In the genomic region with DNA sequence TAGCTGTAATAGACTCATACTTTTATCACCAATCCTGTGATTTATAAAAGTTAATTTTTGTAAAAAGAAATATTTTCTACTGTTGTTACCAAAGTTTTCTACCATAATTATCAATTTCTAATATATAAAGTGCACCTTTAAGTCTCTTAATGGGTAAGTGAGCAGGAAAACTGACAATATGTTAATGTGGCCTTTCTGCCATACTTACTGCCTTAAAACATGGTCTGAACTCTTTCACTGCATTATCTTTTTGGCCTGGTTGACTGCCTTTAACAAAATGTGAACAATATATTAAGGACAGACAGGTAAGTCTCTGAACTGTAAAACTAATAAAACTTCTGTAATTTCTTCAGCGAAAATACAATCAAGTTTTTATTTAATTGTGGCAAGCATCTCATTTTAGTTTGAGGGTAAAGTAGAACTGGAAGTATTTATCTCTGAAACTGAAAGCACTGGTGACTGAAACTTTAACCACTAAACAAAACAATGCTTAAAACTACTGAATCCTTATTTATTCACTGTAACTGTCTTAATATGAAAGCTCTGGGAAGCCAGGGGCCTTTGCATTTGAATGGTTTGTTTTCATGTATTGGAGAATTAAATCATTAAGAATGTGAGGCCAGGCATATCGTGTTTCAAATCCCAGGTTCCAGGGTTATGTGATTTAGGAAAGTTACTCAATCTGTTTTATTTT, we compare ENCODE assay signal across 17 cellular contexts.
A peak's percentile ranks its signal among the peaks of the same experiment; 100 is the strongest.
DNase-seq lines count a peak whose midpoint lies in the region; ATAC-seq, FAIRE-seq and TF ChIP-seq lines count a peak whose summit lies in the region.
"Had no signal": no experiment of that assay in that cellular context is flagged by ENCODE, and none has a peak within 500 bp of the region (broad histone marks: within the 10 kb centered on the region; RNA-seq: fewer than 3 reads in every experiment).

No MANE protein-coding gene starts in this region.

- no peaks in the 10 kb centered on the region for H3K79me2 ChIP-seq in GM12878 (ENCODE audit: control insufficient read depth, insufficient read depth, low read length)

- RAD21 ChIA-PET in GM12878 (lab: Charles Lee; ENCODE audit: unreplicated experiment) = no interaction called here

- peak; percentile 68 for ATAC-seq in GM18498 (IDR thresholded peaks at IDR 0.05; ENCODE audit: unreplicated experiment)
- peak; percentile 51 for ATAC-seq in GM21360 (IDR thresholded peaks at IDR 0.05; ENCODE audit: unreplicated experiment)
- peak; percentile 56 for ATAC-seq in HG03159 (IDR thresholded peaks at IDR 0.05; ENCODE audit: unreplicated experiment)
- peak; percentile 57; the same call in 2 of the 3 replicates for ATAC-seq in GM12878
- no peak for ATAC-seq in pancreas
- ATAC-seq in WTC11 = no peak
- ATAC-seq: HepG2 had no signal

- POLR2A ChIA-PET in GM12878 (lab: Charles Lee) (no interaction called here), WTC11 (lab: Charles Lee) (no interaction called here)

- H3K36me3 ChIP-seq in GM12878 (ENCODE audit: control insufficient read depth in 2 of 2, insufficient read depth in 2 of 2, low read length in 1 of 2) (no peaks in the 10 kb centered on the region), pancreas (no peaks in the 10 kb centered on the region)

- H3K4me1 ChIP-seq in GM12878 (ENCODE audit: control insufficient read depth, insufficient read depth, low read length) (no peaks in the 10 kb centered on the region), pancreas (no peaks in the 10 kb centered on the region)

- no peak overlapping the region for H3K27ac ChIP-seq in GM12878 (ENCODE audit: control insufficient read depth, insufficient read depth)
- H3K27ac ChIP-seq in pancreas = no peak overlapping the region

- intact Hi-C loops in GM12878 (cut with micrococcal nuclease; ENCODE audit: unreplicated experiment) (no loop called here), pancreas (cut with DNase I) (no loop called here)

- H3K27me3 ChIP-seq in GM12878 (replicated peaks in 1 of 2; ENCODE audit: control insufficient read depth in 2 of 2, insufficient read depth in 2 of 2, low read length in 1 of 2) = no peaks in the 10 kb centered on the region
- H3K27me3 ChIP-seq in pancreas = no peaks in the 10 kb centered on the region

- CTCF ChIA-PET in GM12878 (lab: Yijun Ruan, JAX) = no interaction called here
- CTCF ChIA-PET in WTC11 (lab: Charles Lee) = no interaction called here

- H3K9ac ChIP-seq in GM12878 (ENCODE audit: control insufficient read depth, insufficient read depth, low read length) = no peak overlapping the region

- no peak overlapping the region for H3K4me3 Mint-ChIP-seq in WTC11
- H3K4me3 Mint-ChIP-seq: CD4-positive, CD25-positive, alpha-beta regulatory T cell; H9 had no signal

- no peak overlapping the region for H3K4me3 ChIP-seq in GM12878
- H3K4me3 ChIP-seq in pancreas = no peak overlapping the region

- no peaks in the 10 kb centered on the region for H3K9me3 ChIP-seq in GM12878 (replicated peaks; ENCODE audit: control insufficient read depth, insufficient read depth, low read length)
- H3K9me3 ChIP-seq in pancreas = no peaks in the 10 kb centered on the region

- no peaks in the 10 kb centered on the region for H4K20me1 ChIP-seq in GM12878 (ENCODE audit: control insufficient read depth, insufficient read depth)

- BruUV-seq in GM12878 (replicated peaks; lab: Mats Ljungman, UMichigan) = no TSS peak

- WGBS in GM12878 (ENCODE audit: insufficient coverage, insufficient replicate concordance, low lambda C conversion rate, missing lambda C conversion rate) = 20% methylated on average over 2 of the region's 2 CpGs
- WGBS in pancreas, 2 donors = 56 to 67% methylated on average over 2 of the region's 2 CpGs

- TF ChIP-seq POLR2A in GM12878 (IDR thresholded peaks at IDR 0.05; ENCODE audit: low read depth, low read length) = no peak

- no peak overlapping the region for H2AFZ ChIP-seq in GM12878 (ENCODE audit: control insufficient read depth, low read depth, low read length)

- H3K4me2 ChIP-seq in GM12878 (ENCODE audit: control insufficient read depth, insufficient read depth) = no peak overlapping the region

- DNase-seq in GM12878 (ENCODE audit: low read depth, low spot score) (no peak), pancreas (no peak), COLO829 (ENCODE audit: low spot score) (no peak), NAMALWA (ENCODE audit: low spot score) (no peak), WTC11 (ENCODE audit: low spot score) (no peak)
- DNase-seq: Calu3; CD4-positive, CD25-positive, alpha-beta regulatory T cell; DMS79; H9; NCI-H1417 treated with DMSO at 0.1 percent for 48 hours; NCI-H2029; NCI-H510A; T-helper 9 cell had no signal

- peaks cover 49% of the 10 kb centered on the region for H3K9me3 Mint-ChIP-seq in WTC11

- no peak for TF ChIP-seq EP300 in GM12878 (IDR thresholded peaks at IDR 0.05; ENCODE audit: borderline replicate concordance in 1 of 2, control insufficient read depth in 1 of 2, low read depth in 2 of 2, low read length in 2 of 2)

- in situ Hi-C loops in GM12878 (cut with MboI) = no loop called here

- no peak for TF ChIP-seq RAD21 in GM12878 (IDR thresholded peaks at IDR 0.05; ENCODE audit: insufficient read depth, low read depth, low read length)

- no peak for TF ChIP-seq CTCF in GM12878 (IDR thresholded peaks at IDR 0.05 in 2 of 3, conservative IDR thresholded peaks at IDR 0.05 in 1 of 3; ENCODE audit: control insufficient read depth in 2 of 3, extremely low read depth in 1 of 3, insufficient read depth in 1 of 3, low read depth in 3 of 3, low read length in 3 of 3)
- TF ChIP-seq CTCF in pancreas (IDR thresholded peaks at IDR 0.05) = no peak
- TF ChIP-seq CTCF in WTC11 (IDR thresholded peaks at IDR 0.05) = no peak

- H3K27me3 Mint-ChIP-seq in WTC11 (ENCODE audit: low read depth) = no peaks in the 10 kb centered on the region
- H3K27me3 Mint-ChIP-seq: CD4-positive, CD25-positive, alpha-beta regulatory T cell had no signal

- H3K27ac Mint-ChIP-seq in WTC11 = no peak overlapping the region

- H3K4me1 Mint-ChIP-seq in WTC11 = no peaks in the 10 kb centered on the region
- H3K4me1 Mint-ChIP-seq: CD4-positive, CD25-positive, alpha-beta regulatory T cell had no signal

- H3K36me3 Mint-ChIP-seq in WTC11 = peaks cover 42% of the 10 kb centered on the region
- H3K36me3 Mint-ChIP-seq: CD4-positive, CD25-positive, alpha-beta regulatory T cell had no signal

- FAIRE-seq in GM12878 (lab: Jason Lieb, UNC) (no peak), pancreas (lab: Jason Lieb, UNC) (no peak)
- FAIRE-seq: HepG2 had no signal

- SMC1A ChIA-PET in GM12878 (lab: Charles Lee; ENCODE audit: uncharacterized antibody, unreplicated experiment) = interaction anchor here (0.6 kb wide), 1 partner anchor 55 kb away, joined by 3 read pairs; no protein-coding TSS in a partner anchor

TF ChIP-seq in GM12878, 131 proteins besides CTCF, POLR2A, EP300 and RAD21:
- TF ChIP-seq BCL11A (IDR thresholded peaks at IDR 0.05; ENCODE audit: low read depth, low read length) (no peak), RUNX3 (IDR thresholded peaks at IDR 0.05; ENCODE audit: low read length) (peak; percentile 25; the same call in 1 of the 2 replicates)

TF ChIP-seq in WTC11, 78 proteins besides CTCF, POLR2A, EP300 and RAD21 (continues in another document):
- TF ChIP-seq, protein P1, sequence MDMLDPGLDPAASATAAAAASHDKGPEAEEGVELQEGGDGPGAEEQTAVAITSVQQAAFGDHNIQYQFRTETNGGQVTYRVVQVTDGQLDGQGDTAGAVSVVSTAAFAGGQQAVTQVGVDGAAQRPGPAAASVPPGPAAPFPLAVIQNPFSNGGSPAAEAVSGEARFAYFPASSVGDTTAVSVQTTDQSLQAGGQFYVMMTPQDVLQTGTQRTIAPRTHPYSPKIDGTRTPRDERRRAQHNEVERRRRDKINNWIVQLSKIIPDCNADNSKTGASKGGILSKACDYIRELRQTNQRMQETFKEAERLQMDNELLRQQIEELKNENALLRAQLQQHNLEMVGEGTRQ (CRISPR knock-in tag; IDR thresholded peaks at IDR 0.05) = no peak
- TF ChIP-seq, protein P2, sequence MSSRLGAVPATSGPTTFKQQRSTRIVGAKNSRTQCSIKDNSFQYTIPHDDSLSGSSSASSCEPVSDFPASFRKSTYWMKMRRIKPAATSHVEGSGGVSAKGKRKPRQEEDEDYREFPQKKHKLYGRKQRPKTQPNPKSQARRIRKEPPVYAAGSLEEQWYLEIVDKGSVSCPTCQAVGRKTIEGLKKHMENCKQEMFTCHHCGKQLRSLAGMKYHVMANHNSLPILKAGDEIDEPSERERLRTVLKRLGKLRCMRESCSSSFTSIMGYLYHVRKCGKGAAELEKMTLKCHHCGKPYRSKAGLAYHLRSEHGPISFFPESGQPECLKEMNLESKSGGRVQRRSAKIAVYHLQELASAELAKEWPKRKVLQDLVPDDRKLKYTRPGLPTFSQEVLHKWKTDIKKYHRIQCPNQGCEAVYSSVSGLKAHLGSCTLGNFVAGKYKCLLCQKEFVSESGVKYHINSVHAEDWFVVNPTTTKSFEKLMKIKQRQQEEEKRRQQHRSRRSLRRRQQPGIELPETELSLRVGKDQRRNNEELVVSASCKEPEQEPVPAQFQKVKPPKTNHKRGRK (CRISPR knock-in tag; IDR thresholded peaks at IDR 0.05; ENCODE audit: borderline replicate concordance) = no peak
- TF ChIP-seq, protein P3, sequence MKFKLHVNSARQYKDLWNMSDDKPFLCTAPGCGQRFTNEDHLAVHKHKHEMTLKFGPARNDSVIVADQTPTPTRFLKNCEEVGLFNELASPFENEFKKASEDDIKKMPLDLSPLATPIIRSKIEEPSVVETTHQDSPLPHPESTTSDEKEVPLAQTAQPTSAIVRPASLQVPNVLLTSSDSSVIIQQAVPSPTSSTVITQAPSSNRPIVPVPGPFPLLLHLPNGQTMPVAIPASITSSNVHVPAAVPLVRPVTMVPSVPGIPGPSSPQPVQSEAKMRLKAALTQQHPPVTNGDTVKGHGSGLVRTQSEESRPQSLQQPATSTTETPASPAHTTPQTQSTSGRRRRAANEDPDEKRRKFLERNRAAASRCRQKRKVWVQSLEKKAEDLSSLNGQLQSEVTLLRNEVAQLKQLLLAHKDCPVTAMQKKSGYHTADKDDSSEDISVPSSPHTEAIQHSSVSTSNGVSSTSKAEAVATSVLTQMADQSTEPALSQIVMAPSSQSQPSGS (CRISPR knock-in tag; IDR thresholded peaks at IDR 0.05; ENCODE audit: borderline replicate concordance, low read depth) = no peak
- TF ChIP-seq, protein P4, sequence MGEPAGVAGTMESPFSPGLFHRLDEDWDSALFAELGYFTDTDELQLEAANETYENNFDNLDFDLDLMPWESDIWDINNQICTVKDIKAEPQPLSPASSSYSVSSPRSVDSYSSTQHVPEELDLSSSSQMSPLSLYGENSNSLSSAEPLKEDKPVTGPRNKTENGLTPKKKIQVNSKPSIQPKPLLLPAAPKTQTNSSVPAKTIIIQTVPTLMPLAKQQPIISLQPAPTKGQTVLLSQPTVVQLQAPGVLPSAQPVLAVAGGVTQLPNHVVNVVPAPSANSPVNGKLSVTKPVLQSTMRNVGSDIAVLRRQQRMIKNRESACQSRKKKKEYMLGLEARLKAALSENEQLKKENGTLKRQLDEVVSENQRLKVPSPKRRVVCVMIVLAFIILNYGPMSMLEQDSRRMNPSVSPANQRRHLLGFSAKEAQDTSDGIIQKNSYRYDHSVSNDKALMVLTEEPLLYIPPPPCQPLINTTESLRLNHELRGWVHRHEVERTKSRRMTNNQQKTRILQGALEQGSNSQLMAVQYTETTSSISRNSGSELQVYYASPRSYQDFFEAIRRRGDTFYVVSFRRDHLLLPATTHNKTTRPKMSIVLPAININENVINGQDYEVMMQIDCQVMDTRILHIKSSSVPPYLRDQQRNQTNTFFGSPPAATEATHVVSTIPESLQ (CRISPR knock-in tag; IDR thresholded peaks at IDR 0.05) = no peak

Comparison
In these comparisons a context has a peak if more than half of its experiments do, and no peak if none do; other contexts are left out.
1. ATAC-seq: peak in GM18498 (single experiment), GM21360 (single experiment), HG03159 (single experiment) and GM12878 (single experiment); none in pancreas (0 of 4) and WTC11 (single experiment).